In genomic region chr22:46945481-46945880, GRCh38 we compare ENCODE assay signal across 18 cellular contexts.
DNase-seq lines count a peak whose midpoint lies in the region; ATAC-seq and TF ChIP-seq lines count a peak whose summit lies in the region.
"Had no signal": no experiment of that assay in that cellular context is flagged by ENCODE, and none has a peak within 500 bp of the region (broad histone marks: within the 10 kb centered on the region; RNA-seq: fewer than 3 reads in every experiment).

No MANE protein-coding gene starts in this region.

- no peak overlapping the region for H4K91ac ChIP-seq in H9 (ENCODE audit: insufficient read length, low read depth, low read length)

- H3K36me3 ChIP-seq in BLaER1 treated with 17β-estradiol and CSF1 and Interleukin-3, amounts not matched to agents 10 nM and 100 nM = peaks cover 19 to 70% (median 35%) of the 10 kb centered on the region in 11 experiments; a peak in 21 of 22 replicates
- H3K36me3 ChIP-seq in mesendoderm (ENCODE audit: control insufficient read depth, insufficient read depth, low read length) = no peaks in the 10 kb centered on the region

- H2AFZ ChIP-seq in H9 (ENCODE audit: low read length) = no peak overlapping the region

- H3K9me3 ChIP-seq in BLaER1 treated with 17β-estradiol and CSF1 and Interleukin-3, amounts not matched to agents 10 nM and 100 nM (replicated peaks in 1 of 11) = peaks cover 0 to 5% (median 0%) of the 10 kb centered on the region in 11 experiments; a peak in 2 of 22 replicates
- no peaks in the 10 kb centered on the region for H3K9me3 ChIP-seq in H9 (ENCODE audit: control insufficient read depth, low read depth, low read length)
- H3K9me3 ChIP-seq: A549 had no signal

- H2BK120ac ChIP-seq in H9 (ENCODE audit: low read depth, low read length, poor library complexity, severe bottlenecking) (no peak overlapping the region), mesendoderm (ENCODE audit: low read depth, low read length) (no peak overlapping the region)

- H3K4ac ChIP-seq in H9 (ENCODE audit: low read depth, low read length) = no peak overlapping the region
- no peak overlapping the region for H3K4ac ChIP-seq in mesendoderm (ENCODE audit: low read depth, low read length)

- peaks cover 16 to 18% of the 10 kb centered on the region in 2 experiments for H3K4me1 Mint-ChIP-seq in H9

- DNase-seq in H9 (no peak), mesendoderm (peak; percentile 32), cerebellar nuclear complex (lab: John Stamatoyannopoulos, UW) (no peak), DMS 273 treated with DMSO at 0.1 percent for 48 hours (lab: John Stamatoyannopoulos, UW) (no peak)
- DNase-seq: AML-193; Calu3; CD8-positive, alpha-beta T cell; DMS53; DND-41; EL; HCEC 1CT; KBM-7 had no signal

- no peak for TF ChIP-seq CTCF in H9 (conservative IDR thresholded peaks at IDR 0.05)

- peak overlapping the region; percentile 15 to 56 (median 39); a peak in 19 of 22 replicates for H3K4me2 ChIP-seq in BLaER1 treated with 17β-estradiol and CSF1 and Interleukin-3, amounts not matched to agents 10 nM and 100 nM
- no peak overlapping the region for H3K4me2 ChIP-seq in H9 (ENCODE audit: insufficient read depth, insufficient read length, low read length)
- H3K4me2 ChIP-seq in mesendoderm (ENCODE audit: low read length) = no peak overlapping the region
- H3K4me2 ChIP-seq: A549 had no signal

- H4K8ac ChIP-seq in H9 (replicated peaks; ENCODE audit: insufficient read length, low read depth, low read length) = no peak overlapping the region
- H4K8ac ChIP-seq in mesendoderm (ENCODE audit: low read depth, low read length) = no peak overlapping the region

- H3T11ph ChIP-seq in H9 (ENCODE audit: low read length) = no peak overlapping the region

- no peak overlapping the region for H2BK5ac ChIP-seq in H9 (ENCODE audit: insufficient read length, low read length)
- H2BK5ac ChIP-seq in mesendoderm (ENCODE audit: low read length) = no peak overlapping the region

- no peak overlapping the region for H2BK20ac ChIP-seq in H9 (ENCODE audit: low read depth, low read length, poor library complexity, severe bottlenecking)

- peaks cover 3 to 19% (median 9%) of the 10 kb centered on the region in 3 experiments; a peak in 4 of 7 replicates for H3K36me3 Mint-ChIP-seq in H9 (ENCODE audit: insufficient read depth in 1 of 3, low read depth in 3 of 3)

- H3K79me1 ChIP-seq in H9 (ENCODE audit: insufficient read depth, low read depth, low read length, poor library complexity, severe bottlenecking) (no peaks in the 10 kb centered on the region), mesendoderm (ENCODE audit: low read length) (peaks cover 2% of the 10 kb centered on the region)

- WGBS in H9 (ENCODE audit: extremely low coverage, insufficient read length, low lambda C conversion rate) = no CpG with 5 or more reads among the region's 7 CpGs
- no CpG with 5 or more reads among the region's 7 CpGs for WGBS in mesendoderm (ENCODE audit: extremely low coverage, insufficient coverage, low lambda C conversion rate)

- H3K4me3 ChIP-seq in BLaER1 treated with 17β-estradiol and CSF1 and Interleukin-3, amounts not matched to agents 10 nM and 100 nM = no peak overlapping the region
- H3K4me3 ChIP-seq in mesendoderm (ENCODE audit: low read length) = no peak overlapping the region
- H3K4me3 ChIP-seq: A549, GM12878 had no signal

- no peaks in the 10 kb centered on the region for H3K27me3 Mint-ChIP-seq in H9 (ENCODE audit: low read depth)
- H3K27me3 Mint-ChIP-seq: IgD-negative memory B cell had no signal

- no peaks in the 10 kb centered on the region for H3K27me3 ChIP-seq in BLaER1 treated with 17β-estradiol and CSF1 and Interleukin-3, amounts not matched to agents 10 nM and 100 nM
- no peaks in the 10 kb centered on the region for H3K27me3 ChIP-seq in H9 (ENCODE audit: insufficient read depth, low read length)
- H3K27me3 ChIP-seq in mesendoderm (ENCODE audit: insufficient read depth, low read length, poor library complexity) = no peaks in the 10 kb centered on the region

- no peaks in the 10 kb centered on the region for H3K79me2 ChIP-seq in H9 (ENCODE audit: insufficient read depth, low read length)
- H3K79me2 ChIP-seq in mesendoderm (ENCODE audit: control insufficient read depth, insufficient read depth, low read length) = no peaks in the 10 kb centered on the region

- peaks cover 0 to 57% (median 26%) of the 10 kb centered on the region in 11 experiments; a peak in 15 of 22 replicates for H4K20me1 ChIP-seq in BLaER1 treated with 17β-estradiol and CSF1 and Interleukin-3, amounts not matched to agents 10 nM and 100 nM
- H4K20me1 ChIP-seq in H9 (ENCODE audit: control insufficient read depth, insufficient read depth, insufficient read length) = no peaks in the 10 kb centered on the region

- no peaks in the 10 kb centered on the region for H3K9me3 Mint-ChIP-seq in H9
- H3K9me3 Mint-ChIP-seq: CD8-positive, alpha-beta T cell had no signal

- H3K27ac Mint-ChIP-seq in H9 = peak overlapping the region in 2 of 3 experiments; percentile 54 to 80; a peak in 2 of 7 replicates
- H3K27ac Mint-ChIP-seq: CD8-positive, alpha-beta T cell had no signal

- no peak for ATAC-seq in HG03432 (IDR thresholded peaks at IDR 0.05; ENCODE audit: unreplicated experiment)
- ATAC-seq: A549; CD8-positive, alpha-beta T cell; GM12878; HepG2 had no signal

- H3K18ac ChIP-seq in H9 (ENCODE audit: insufficient read length, low read depth, low read length) (no peak overlapping the region), mesendoderm (ENCODE audit: low read length) (no peak overlapping the region)

- H3K23ac ChIP-seq in H9 (ENCODE audit: insufficient read length, low read depth, low read length) (no peak overlapping the region), mesendoderm (ENCODE audit: low read length) (no peak overlapping the region)

- H3K4me3 Mint-ChIP-seq in H9 = no peak overlapping the region
- H3K4me3 Mint-ChIP-seq: CD8-positive, alpha-beta T cell; IgD-negative memory B cell had no signal

- no peak overlapping the region for H3K56ac ChIP-seq in H9 (ENCODE audit: insufficient read length, low read depth, low read length)
- peak overlapping the region; percentile 59 for H3K56ac ChIP-seq in mesendoderm (ENCODE audit: low read length)

- no peak overlapping the region for H2BK12ac ChIP-seq in H9 (ENCODE audit: insufficient read length, low read depth, low read length)

- H4K5ac ChIP-seq in H9 (ENCODE audit: insufficient read length, low read depth, low read length) (no peak overlapping the region), mesendoderm (ENCODE audit: low read length) (no peak overlapping the region)

- H2BK15ac ChIP-seq in H9 (ENCODE audit: low read depth, low read length) = no peak overlapping the region
- H2BK15ac ChIP-seq in mesendoderm (replicated peaks; ENCODE audit: low read depth) = no peak overlapping the region

- no peak overlapping the region for H3K9ac ChIP-seq in BLaER1 treated with 17β-estradiol and CSF1 and Interleukin-3, amounts not matched to agents 10 nM and 100 nM
- H3K9ac ChIP-seq in H9 (ENCODE audit: extremely low read depth, insufficient read length, low read length) = no peak overlapping the region
- no peak overlapping the region for H3K9ac ChIP-seq in mesendoderm (ENCODE audit: low read length)

- H3K23me2 ChIP-seq in H9 (ENCODE audit: insufficient read length, low read depth, low read length, poor library complexity, severe bottlenecking) = no peaks in the 10 kb centered on the region

- H3K14ac ChIP-seq in H9 (ENCODE audit: insufficient read depth, low read length) = peak overlapping the region; percentile 41; the same call in 1 of the 2 replicates

- peaks cover 29 to 58% (median 54%) of the 10 kb centered on the region in 10 experiments for H3K4me1 ChIP-seq in BLaER1 treated with 17β-estradiol and CSF1 and Interleukin-3, amounts not matched to agents 10 nM and 100 nM
- no peaks in the 10 kb centered on the region for H3K4me1 ChIP-seq in H9 (ENCODE audit: insufficient read depth, low read length)
- peaks cover 2% of the 10 kb centered on the region for H3K4me1 ChIP-seq in mesendoderm (ENCODE audit: control insufficient read depth, low read depth, low read length)
- H3K4me1 ChIP-seq: A549 had no signal

- 0 out of 22 replicates have a peak overlapping the region, but pooled peaks of 1 of the 11 experiments have one; percentile 2 for H3K27ac ChIP-seq in BLaER1 treated with 17β-estradiol and CSF1 and Interleukin-3, amounts not matched to agents 10 nM and 100 nM
- H3K27ac ChIP-seq in H9 (ENCODE audit: insufficient read length, low read depth, low read length) = no peak overlapping the region
- H3K27ac ChIP-seq in mesendoderm (ENCODE audit: low read depth, low read length) = no peak overlapping the region
- H3K27ac ChIP-seq: A549 had no signal

- no peak overlapping the region for H2AK5ac ChIP-seq in H9 (ENCODE audit: insufficient read length, low read length)
- H2AK5ac ChIP-seq in mesendoderm (ENCODE audit: low read length) = no peak overlapping the region

Comparison
In these comparisons a context has a peak if more than half of its experiments do, and no peak if none do; other contexts are left out.
1. H3K4me2 ChIP-seq: peak in BLaER1 treated with 17β-estradiol and CSF1 and Interleukin-3, amounts not matched to agents 10 nM and 100 nM (11 of 11); none in H9 (single experiment) and mesendoderm (single experiment).